ENCODE assay signal across 9 cellular contexts in the genomic region with DNA sequence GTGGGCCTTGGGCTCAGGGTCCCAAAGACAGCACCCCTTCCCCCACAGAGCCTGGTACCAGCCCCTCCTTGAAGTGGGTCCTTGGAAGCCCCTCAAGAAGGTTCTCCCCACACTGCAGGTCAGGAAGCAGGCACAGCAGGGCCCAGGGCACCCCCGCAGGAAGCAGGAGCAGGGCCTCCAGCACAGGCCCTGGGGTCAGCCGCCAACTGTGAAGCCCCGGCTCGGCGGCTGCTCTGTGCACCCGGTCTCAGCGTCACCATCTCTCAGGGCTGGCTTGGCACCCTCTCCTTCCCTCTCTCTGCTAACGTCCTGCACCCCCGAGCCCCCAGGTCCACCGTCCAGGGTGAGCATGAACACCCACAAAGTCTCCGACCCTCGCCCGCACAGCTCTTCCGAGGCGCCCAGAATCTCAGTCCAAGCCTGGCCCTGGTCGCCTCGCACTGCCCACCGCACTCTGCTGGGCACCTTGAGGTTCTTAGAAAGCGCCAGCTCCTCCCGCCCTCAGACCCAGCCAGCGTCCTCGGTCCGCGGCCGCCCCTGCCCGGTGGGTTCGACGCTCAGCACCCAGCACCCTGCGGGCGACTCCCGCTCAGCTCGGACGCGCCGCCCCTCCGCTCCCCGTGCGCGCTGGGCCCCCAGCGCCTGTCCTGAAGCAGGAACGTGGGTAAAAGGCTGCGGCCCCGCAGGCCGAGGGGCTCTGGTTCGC. TPM values are rescaled to one million over a fixed set of nuclear protein-coding genes. Genes with fewer than 3 reads are reported as not detected.
DNase-seq lines count a peak whose midpoint lies in the region; ATAC-seq and TF ChIP-seq lines count a peak whose summit lies in the region.
"Had no signal": no experiment of that assay in that cellular context is flagged by ENCODE, and none has a peak within 500 bp of the region (broad histone marks: within the 10 kb centered on the region; RNA-seq: fewer than 3 reads in every experiment).

No MANE protein-coding gene starts in this region.

- no peaks in the 10 kb centered on the region for H3K36me3 ChIP-seq in CD4-positive, CD25-positive, alpha-beta regulatory T cell (ENCODE audit: control insufficient read depth, insufficient read depth, low read length)
- H3K36me3 ChIP-seq in esophagus muscularis mucosa, result no peaks in the 10 kb centered on the region

- no peaks in the 10 kb centered on the region for H3K27me3 Mint-ChIP-seq in CD4-positive, CD25-positive, alpha-beta regulatory T cell
- H3K27me3 Mint-ChIP-seq in osteocyte (ENCODE audit: unreplicated experiment), result no peaks in the 10 kb centered on the region

- peaks cover 7% of the 10 kb centered on the region for H3K36me3 Mint-ChIP-seq in CD4-positive, CD25-positive, alpha-beta regulatory T cell
- H3K36me3 Mint-ChIP-seq in osteocyte (ENCODE audit: unreplicated experiment), result no peaks in the 10 kb centered on the region

- ATAC-seq in CD4-positive, CD25-positive, alpha-beta regulatory T cell (ENCODE audit: low read depth in 2 of 2), result no peak

- intact Hi-C loops in esophagus muscularis mucosa (cut with DNase I), result no loop called here

- no peaks in the 10 kb centered on the region for H3K9me3 Mint-ChIP-seq in CD4-positive, CD25-positive, alpha-beta regulatory T cell
- H3K9me3 Mint-ChIP-seq in osteocyte (ENCODE audit: unreplicated experiment), result no peaks in the 10 kb centered on the region

- POLR2A ChIA-PET in RWPE1 (lab: Yijun Ruan, JAX; ENCODE audit: low non-redundant PET), result interaction anchor here (0.6 to 1.5 kb wide), 3 partner anchors 26 to 198 kb away, joined by 3 to 10 read pairs (median 5); a partner anchor contains a TSS

- DNase-seq in CD4-positive, CD25-positive, alpha-beta regulatory T cell, result no peak
- DNase-seq in RWPE1 (ENCODE audit: low spot score) (no peak), esophagus muscularis mucosa (ENCODE audit: extremely low spot score) (no peak), osteocyte (ENCODE audit: extremely low spot score, unreplicated experiment) (no peak), HUDEP-2 (lab: John Stamatoyannopoulos, UW; ENCODE audit: unreplicated experiment in 76 of 76) (no peak), NCI-H510A (lab: John Stamatoyannopoulos, UW) (no peak)
- DNase-seq in stimulated activated CD4-positive, alpha-beta T cell treated with anti-CD3 and anti-CD28 coated beads, Interleukin-4, amount 100 ng/mL, for 4 hours, result no peak
- no peak for DNase-seq in activated CD4-positive, alpha-beta T cell treated with anti-CD3 and anti-CD28 coated beads, Interleukin-2, amount 50 U/mL, for 1 hour
- DNase-seq: hippocampal formation had no signal

- no peak for TF ChIP-seq CTCF in RWPE1 (conservative IDR thresholded peaks at IDR 0.05; ENCODE audit: low read depth)
- no peak for TF ChIP-seq CTCF in esophagus muscularis mucosa (IDR thresholded peaks at IDR 0.05)
- TF ChIP-seq CTCF in osteocyte (IDR thresholded peaks at IDR 0.05), result no peak

- no peaks in the 10 kb centered on the region for H3K27me3 ChIP-seq in CD4-positive, CD25-positive, alpha-beta regulatory T cell (ENCODE audit: control insufficient read depth, insufficient read depth, low read length)
- peaks cover 0 to 73% (median 41%) of the 10 kb centered on the region in 4 donors for H3K27me3 ChIP-seq in esophagus muscularis mucosa

- TF ChIP-seq EP300 in esophagus muscularis mucosa (IDR thresholded peaks at IDR 0.05), result no peak

- no peak for TF ChIP-seq POLR2A in esophagus muscularis mucosa (IDR thresholded peaks at IDR 0.05; ENCODE audit: low read depth)

- peaks cover 0 to 30% (median 11%) of the 10 kb centered on the region in 4 donors for H3K4me1 Mint-ChIP-seq in CD4-positive, CD25-positive, alpha-beta regulatory T cell
- peaks cover 28% of the 10 kb centered on the region for H3K4me1 Mint-ChIP-seq in osteocyte (ENCODE audit: unreplicated experiment)

- H3K9me3 ChIP-seq in CD4-positive, CD25-positive, alpha-beta regulatory T cell (ENCODE audit: control insufficient read depth in 2 of 2, low read length in 2 of 2), result no peaks in the 10 kb centered on the region
- H3K9me3 ChIP-seq in esophagus muscularis mucosa, result no peaks in the 10 kb centered on the region

- WGBS in esophagus muscularis mucosa, result 31% methylated on average over 16 of the region's 45 CpGs

- CTCF ChIA-PET in RWPE1 (lab: Yijun Ruan, JAX), result interaction anchor here (1.2 to 1.6 kb wide), 2 partner anchors 32 to 35 kb away, joined by 4 to 9 read pairs; no protein-coding TSS in a partner anchor

- peak overlapping the region; percentile 93 to 95 (median 94) for H3K27ac Mint-ChIP-seq in CD4-positive, CD25-positive, alpha-beta regulatory T cell
- H3K27ac Mint-ChIP-seq in osteocyte (ENCODE audit: unreplicated experiment), result no peak overlapping the region

- H3K4me3 ChIP-seq in CD4-positive, CD25-positive, alpha-beta regulatory T cell (ENCODE audit: low read depth, low read length), result peak overlapping the region; percentile 50
- peak overlapping the region; percentile 51 to 62 (median 54) for H3K4me3 ChIP-seq in esophagus muscularis mucosa

- peaks cover 36% of the 10 kb centered on the region for H3K4me1 ChIP-seq in CD4-positive, CD25-positive, alpha-beta regulatory T cell (ENCODE audit: control insufficient read depth, insufficient read depth, low read length, poor library complexity, severe bottlenecking)
- H3K4me1 ChIP-seq in esophagus muscularis mucosa, result peaks cover 9 to 31% (median 26%) of the 10 kb centered on the region in 4 donors

- H3K27ac ChIP-seq in CD4-positive, CD25-positive, alpha-beta regulatory T cell (ENCODE audit: insufficient read depth, low read length, poor library complexity, severe bottlenecking), result peak overlapping the region; percentile 71
- H3K27ac ChIP-seq in RWPE1 (peak overlapping the region; percentile 61), esophagus muscularis mucosa (replicated peaks in 1 of 4) (peak overlapping the region; percentile 66 to 79 (median 78))

- peak overlapping the region; percentile 98 to 100 (median 99) for H3K4me3 Mint-ChIP-seq in CD4-positive, CD25-positive, alpha-beta regulatory T cell
- peak overlapping the region; percentile 33 for H3K4me3 Mint-ChIP-seq in osteocyte (ENCODE audit: unreplicated experiment)

RNA-seq across cellular contexts. Expression of a gene that starts 1.4 kb away (rescaled TPM):
- total RNA-seq in CD4-positive, CD25-positive, alpha-beta regulatory T cell, result 387 TPM
- 100 to 1,000 TPM; 213 to 274 (median 220) TPM for polyA plus RNA-seq in CD4-positive, CD25-positive, alpha-beta regulatory T cell
- total RNA-seq in esophagus muscularis mucosa (10 to 100 TPM; 45.7 to 72.9 (median 50.5) TPM), osteocyte (27.0 and 28.0 TPM in 2 replicates)

RNA-seq across cellular contexts. Expression of a gene that starts 22.2 kb away (rescaled TPM):
- total RNA-seq in CD4-positive, CD25-positive, alpha-beta regulatory T cell, result 0.30 TPM
- under 1 TPM in 3 of 4 donors, not detected in 1; 0.09 to 0.75 (median 0.27) TPM for polyA plus RNA-seq in CD4-positive, CD25-positive, alpha-beta regulatory T cell
- total RNA-seq in esophagus muscularis mucosa (1 to 10 TPM in 1 of 4 donors, under 1 TPM in 3; 0.17 to 1.1 (median 0.51) TPM), osteocyte (0.40 and 0.50 TPM in 2 replicates)

RNA-seq across cellular contexts. Expression of a gene that starts 25.6 kb away (rescaled TPM):
- 153 TPM for total RNA-seq in CD4-positive, CD25-positive, alpha-beta regulatory T cell
- polyA plus RNA-seq in CD4-positive, CD25-positive, alpha-beta regulatory T cell, result 10 to 100 TPM in 3 of 4 donors, 1 to 10 TPM in 1; 8.9 to 16.4 (median 12.3) TPM
- total RNA-seq in esophagus muscularis mucosa (under 1 TPM in 3 of 4 donors, not detected in 1; 0.11 to 0.42 (median 0.32) TPM), osteocyte (not detected in 2 replicates)

RNA-seq across cellular contexts. Expression of a gene that starts 33.9 kb away (rescaled TPM):
- 19.3 TPM for total RNA-seq in CD4-positive, CD25-positive, alpha-beta regulatory T cell
- 1 to 10 TPM; 6.1 to 8.3 (median 6.8) TPM for polyA plus RNA-seq in CD4-positive, CD25-positive, alpha-beta regulatory T cell
- total RNA-seq in esophagus muscularis mucosa (10 to 100 TPM; 23.9 to 58.3 (median 30.2) TPM), osteocyte (55.3 and 56.1 TPM in 2 replicates)

RNA-seq across cellular contexts. Expression of a gene that starts 46.9 kb away (rescaled TPM):
- total RNA-seq in CD4-positive, CD25-positive, alpha-beta regulatory T cell, result 0.99 TPM
- not detected for polyA plus RNA-seq in CD4-positive, CD25-positive, alpha-beta regulatory T cell
- 10 to 100 TPM in 1 of 4 donors, 1 to 10 TPM in 3; 2.5 to 12.0 (median 5.7) TPM for total RNA-seq in esophagus muscularis mucosa
- 61.0 and 63.3 TPM in 2 replicates for total RNA-seq in osteocyte

Comparison
In these comparisons a context has a peak if more than half of its experiments do, and no peak if none do; other contexts are left out.
1. RNA of a gene that starts 25.6 kb away (total RNA-seq): 153 TPM in CD4-positive, CD25-positive, alpha-beta regulatory T cell (single experiment); 0.11 to 0.42 TPM in esophagus muscularis mucosa and not detected in osteocyte; every median in the first group is over 100 times any median in the second.
2. Peak in every context shown above with its lines, with median percentiles within 50 percentile points of each other: H3K27ac ChIP-seq.